21 cellular contexts compared by ENCODE assay signal in the genomic region with DNA sequence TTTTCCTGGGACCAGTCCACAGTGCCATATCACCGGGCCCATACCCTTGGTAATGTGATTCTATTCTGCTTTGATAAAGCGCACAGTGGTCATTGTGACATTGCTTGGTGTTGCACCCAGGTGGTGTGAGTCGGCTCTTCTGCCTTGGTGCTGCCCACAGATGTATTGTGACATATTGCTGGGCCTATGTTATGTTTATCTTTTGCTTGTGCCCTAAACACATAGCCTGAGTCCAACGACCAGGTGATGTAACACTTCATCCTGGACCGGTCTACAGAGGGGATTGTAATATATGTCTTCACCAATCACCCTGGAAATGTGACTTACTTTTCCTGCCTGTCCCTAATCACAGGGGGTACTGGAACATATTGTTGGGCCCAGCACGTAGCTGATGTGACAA. TPM values are rescaled to one million over a fixed set of nuclear protein-coding genes. Genes with fewer than 3 reads are reported as not detected.
DNase-seq lines count a peak whose midpoint lies in the region; ATAC-seq, FAIRE-seq and TF ChIP-seq lines count a peak whose summit lies in the region.
"Had no signal": no experiment of that assay in that cellular context is flagged by ENCODE, and none has a peak within 500 bp of the region (broad histone marks: within the 10 kb centered on the region; RNA-seq: fewer than 3 reads in every experiment).

No MANE protein-coding gene starts in this region.

- H3K27me3 ChIP-seq in IMR-90 (ENCODE audit: control insufficient read depth, insufficient read depth, low read length) (no peaks in the 10 kb centered on the region), HepG2 (ENCODE audit: control insufficient read depth in 1 of 2, insufficient read depth in 2 of 2, low read length in 2 of 2) (no peaks in the 10 kb centered on the region)
- H3K27me3 ChIP-seq: BLaER1 had no signal

- no peak overlapping the region for H4K8ac ChIP-seq in IMR-90 (ENCODE audit: low read depth in 2 of 2, low read length in 2 of 2)

- dilution Hi-C loops in IMR-90 (cut with HindIII; ENCODE audit: low sequenced_read_pairs, unreplicated experiment) = no loop called here

- intact Hi-C loops in IMR-90 (cut with micrococcal nuclease) (no loop called here), HepG2 (cut with micrococcal nuclease; ENCODE audit: unreplicated experiment) (loop anchor here (2.0 kb wide), 1 partner anchor 77 kb away; no protein-coding TSS in a partner anchor)

- FAIRE-seq in HepG2 (lab: Jason Lieb, UNC) = no peak
- FAIRE-seq: A204.1, G401.6, GM19239, H54 had no signal

- H3K9me1 ChIP-seq in IMR-90 (ENCODE audit: insufficient read depth, low read length) = peaks cover 9% of the 10 kb centered on the region; the same call in 1 of the 2 replicates

- TF ChIP-seq RAD21 in IMR-90 (IDR thresholded peaks at IDR 0.05; ENCODE audit: low read length) (no peak), HepG2 (CRISPR knock-in tag; IDR thresholded peaks at IDR 0.05) (no peak)

- POLR2A ChIA-PET in IMR-90 (lab: Charles Lee; ENCODE audit: unreplicated experiment) = no interaction called here
- POLR2A ChIA-PET in HepG2 (lab: Yijun Ruan, JAX) = no interaction called here

- peaks cover 21 to 23% of the 10 kb centered on the region in 2 experiments; a peak in 3 of 4 replicates for H3K79me1 ChIP-seq in IMR-90 (ENCODE audit: low read depth in 1 of 2, low read length in 2 of 2)

- H3K56ac ChIP-seq in IMR-90 (ENCODE audit: extremely low read depth, insufficient read depth, low read length) = no peak overlapping the region

- CTCF ChIA-PET in IMR-90 (lab: Yijun Ruan, JAX) (no interaction called here), HepG2 (lab: Yijun Ruan, JAX; ENCODE audit: low intra/inter-chr PET ratio, low total read pairs) (no interaction called here)

- H3K4me3 ChIP-seq in IMR-90 (ENCODE audit: insufficient read depth, low read depth, low read length) (no peak overlapping the region), HepG2 (replicated peaks in 1 of 3; ENCODE audit: insufficient read depth in 1 of 3, low read depth in 2 of 3, low read length in 3 of 3) (no peak overlapping the region)
- H3K4me3 ChIP-seq: BLaER1, HAP-1 had no signal

- peak; percentile 38 to 65; a peak in 2 of 4 replicates for TF ChIP-seq EP300 in HepG2 (IDR thresholded peaks at IDR 0.05; ENCODE audit: low read depth in 2 of 2, low read length in 2 of 2)
- peak; percentile 31; the same call in 1 of the 2 replicates for TF ChIP-seq EP300 in HepG2 (CRISPR knock-in tag; IDR thresholded peaks at IDR 0.05; ENCODE audit: borderline replicate concordance)

- H2BK120ac ChIP-seq in IMR-90 (ENCODE audit: low read depth, low read length) = no peak overlapping the region

- DNase-seq in activated naive CD4-positive, alpha-beta T cell treated with anti-CD3 and anti-CD28 coated beads, Interleukin-2, amount 50 U/mL, for 72 hours (ENCODE audit: low spot score in 2 of 2) = no peak
- DNase-seq in activated naive CD4-positive, alpha-beta T cell (lab: John Stamatoyannopoulos, UW) = no peak
- DNase-seq in IMR-90 (no peak), HepG2 (ENCODE audit: low spot score) (peak; percentile 86)
- DNase-seq: Caco-2; CD4-positive, alpha-beta memory T cell; DMS153; DND-41; GOT3; HFFc6 had no signal

- H3K36me3 Mint-ChIP-seq in activated naive CD4-positive, alpha-beta T cell treated with anti-CD3 and anti-CD28 coated beads, Interleukin-2, amount 50 U/mL, for 72 hours = peaks cover 48 to 64% of the 10 kb centered on the region in 2 donors

- H4K91ac ChIP-seq in IMR-90 (ENCODE audit: insufficient read depth, low read depth, low read length) = no peak overlapping the region

- H4K20me1 ChIP-seq in IMR-90 (ENCODE audit: insufficient read depth, low read length) (no peaks in the 10 kb centered on the region; the same call in 1 of the 2 replicates), HepG2 (ENCODE audit: insufficient read depth, low read length) (no peaks in the 10 kb centered on the region)

- H3K9ac ChIP-seq in IMR-90 (ENCODE audit: low read depth, low read length) = no peak overlapping the region
- no peak overlapping the region for H3K9ac ChIP-seq in HepG2 (ENCODE audit: insufficient read depth, low read depth, low read length)
- H3K9ac ChIP-seq: BLaER1 had no signal

- no peak overlapping the region for H3K14ac ChIP-seq in IMR-90 (replicated peaks; ENCODE audit: low read depth, low read length)

- no peak overlapping the region for H2BK20ac ChIP-seq in IMR-90 (ENCODE audit: low read depth, low read length)

- in situ Hi-C loops in IMR-90 (cut with MboI; ENCODE audit: low sequenced_read_pairs) = no loop called here
- in situ Hi-C loops in HepG2 (cut with HindIII; ENCODE audit: extremely low pct_ligation_motif_present, low pct_unique_long_range_greater_than_20kb) = no loop called here

- H3K9me3 Mint-ChIP-seq in activated naive CD4-positive, alpha-beta T cell treated with anti-CD3 and anti-CD28 coated beads, Interleukin-2, amount 50 U/mL, for 72 hours = no peaks in the 10 kb centered on the region
- H3K9me3 Mint-ChIP-seq: CD4-positive, alpha-beta memory T cell; HFFc6 had no signal

- H3K27ac Mint-ChIP-seq in activated naive CD4-positive, alpha-beta T cell treated with anti-CD3 and anti-CD28 coated beads, Interleukin-2, amount 50 U/mL, for 72 hours = peak overlapping the region; percentile 14 to 83
- H3K27ac Mint-ChIP-seq: B cell, HFFc6 had no signal

- no peak overlapping the region for H2BK5ac ChIP-seq in IMR-90 (ENCODE audit: low read depth, low read length, poor library complexity, severe bottlenecking)

- H3K27ac ChIP-seq in IMR-90 (ENCODE audit: insufficient read depth, low read length) (no peak overlapping the region), HepG2 (ENCODE audit: extremely low read length, insufficient read depth, low read length) (peak overlapping the region; percentile 51)
- H3K27ac ChIP-seq: 22Rv1, BLaER1, C4-2B had no signal

- TF ChIP-seq POLR2A in IMR-90 (IDR thresholded peaks at IDR 0.05; ENCODE audit: low read depth, low read length) = no peak
- no peak for TF ChIP-seq POLR2A in HepG2 (IDR thresholded peaks at IDR 0.05; ENCODE audit: insufficient read depth in 1 of 2, low read depth in 2 of 2, low read length in 2 of 2)

- H3K79me2 ChIP-seq in HepG2 (ENCODE audit: insufficient read depth, low read length) = no peaks in the 10 kb centered on the region

- no CpG with 5 or more reads among the region's 6 CpGs for WGBS in IMR-90 (ENCODE audit: extremely low coverage in 2 of 2, insufficient read length in 1 of 2), 2 experiments
- WGBS in HepG2 (ENCODE audit: low lambda C conversion rate) = 21% methylated on average over 6 of the region's 6 CpGs

- H3K4ac ChIP-seq in IMR-90 (ENCODE audit: low read depth, low read length) = no peak overlapping the region

- H3K9me3 ChIP-seq in IMR-90 (ENCODE audit: control insufficient read depth, insufficient read depth, low read length) (no peaks in the 10 kb centered on the region), HepG2 (ENCODE audit: low read length) (no peaks in the 10 kb centered on the region)
- H3K9me3 ChIP-seq: BLaER1, Caco-2, HAP-1 had no signal

- H3K4me2 ChIP-seq in IMR-90 (ENCODE audit: low read depth, low read length) = no peak overlapping the region
- peak overlapping the region; percentile 25 for H3K4me2 ChIP-seq in HepG2 (ENCODE audit: low read depth, low read length)
- H3K4me2 ChIP-seq: BLaER1 had no signal

- H4K5ac ChIP-seq in IMR-90 (ENCODE audit: low read depth, low read length) = no peak overlapping the region

- H3K4me1 ChIP-seq in IMR-90 (ENCODE audit: control insufficient read depth, insufficient read depth, low read length) (no peaks in the 10 kb centered on the region), HepG2 (ENCODE audit: insufficient read depth, low read length) (peaks cover 17% of the 10 kb centered on the region)
- H3K4me1 ChIP-seq: BLaER1, Caco-2, HAP-1 had no signal

- H3K18ac ChIP-seq in IMR-90 (ENCODE audit: low read depth, low read length) = no peak overlapping the region

- H2BK15ac ChIP-seq in IMR-90 (ENCODE audit: low read depth, low read length) = no peak overlapping the region

- BruUV-seq in IMR-90 (replicated peaks; lab: Mats Ljungman, UMichigan) (no TSS peak), HepG2 (replicated peaks; lab: Mats Ljungman, UMichigan) (no TSS peak)

- no peak overlapping the region for H2AK5ac ChIP-seq in IMR-90 (ENCODE audit: low read depth, low read length)

- ATAC-seq in activated naive CD4-positive, alpha-beta T cell treated with anti-CD3 and anti-CD28 coated beads, Interleukin-2, amount 50 U/mL, for 72 hours = no peak
- ATAC-seq in IMR-90 (ENCODE audit: low read depth) (no peak), HepG2 (peak; percentile 95), GM21367 (IDR thresholded peaks at IDR 0.05; ENCODE audit: unreplicated experiment) (no peak), HG03439 (IDR thresholded peaks at IDR 0.05; ENCODE audit: unreplicated experiment) (no peak)

- H2AFZ ChIP-seq in IMR-90 (replicated peaks; ENCODE audit: low read length, poor library complexity) (no peak overlapping the region), HepG2 (ENCODE audit: low read length) (no peak overlapping the region)

- TF ChIP-seq CTCF in IMR-90 (conservative IDR thresholded peaks at IDR 0.05; ENCODE audit: low read depth, low read length) (no peak), HepG2 (CRISPR knock-in tag; IDR thresholded peaks at IDR 0.05) (no peak)

- no peak overlapping the region for H2AK9ac ChIP-seq in IMR-90 (replicated peaks; ENCODE audit: low read depth, low read length, poor library complexity)

- H3K23ac ChIP-seq in IMR-90 (ENCODE audit: low read depth, low read length) = no peak overlapping the region

- H3K36me3 ChIP-seq in IMR-90 (ENCODE audit: control insufficient read depth, insufficient read depth, low read length) = peaks cover 40% of the 10 kb centered on the region
- peaks cover 5 to 34% of the 10 kb centered on the region in 2 experiments; a peak in 4 of 5 replicates for H3K36me3 ChIP-seq in HepG2 (replicated peaks in 1 of 2; ENCODE audit: control insufficient read depth in 1 of 2, insufficient read depth in 2 of 2, low read length in 2 of 2)

RNA-seq across cellular contexts. Expression of a gene that starts 23.7 kb away (rescaled TPM):
- 10 to 100 TPM; 10.7 to 14.0 TPM for total RNA-seq in activated naive CD4-positive, alpha-beta T cell treated with anti-CD3 and anti-CD28 coated beads, Interleukin-2, amount 50 U/mL, for 72 hours
- total RNA-seq in IMR-90 (2012; rRNA removed) (8.8 and 15.0 TPM in 2 replicates), HepG2 (2016; rRNA removed; fragmentation: Illumina TruSeq; extraction: Trizol) (4.6 and 5.6 TPM in 2 replicates)
- polyA plus RNA-seq in IMR-90 (2012; rRNA removed) (2.7 and 4.4 TPM in 2 replicates), HepG2 (2011; rRNA removed) (2.6 TPM in 2 replicates)
- 1.3 and 3.0 TPM in 2 replicates for polyA plus RNA-seq in IMR-90 (2012; cell fraction: cytosol; rRNA removed)
- 3.4 and 6.9 TPM in 2 replicates for polyA plus RNA-seq in IMR-90 (2012; cell fraction: nucleus; rRNA removed; ENCODE audit: low replicate concordance)
- total RNA-seq in HepG2 (2016; cell fraction: cytosol; rRNA removed; fragmentation: Illumina TruSeq; extraction: Trizol; ENCODE audit: low read depth) = 2.2 and 2.3 TPM in 2 replicates
- 4.0 and 5.4 TPM in 2 replicates for total RNA-seq in HepG2 (2016; cell fraction: insoluble cytoplasmic fraction; rRNA removed; fragmentation: Illumina TruSeq; extraction: Trizol)
- 1.9 and 2.5 TPM in 2 replicates for total RNA-seq in HepG2 (2016; cell fraction: membrane; rRNA removed; fragmentation: Illumina TruSeq; extraction: Trizol)
- 9.6 and 9.7 TPM in 2 replicates for total RNA-seq in HepG2 (2016; cell fraction: nucleus; rRNA removed; fragmentation: Illumina TruSeq; extraction: Trizol)
- 0.68 and 1.6 TPM in 2 replicates for polyA plus RNA-seq in HepG2 (2011; cell fraction: cytosol; rRNA removed)
- polyA plus RNA-seq in HepG2 (2011; cell fraction: nucleus; rRNA removed) = 1.6 and 2.1 TPM in 2 replicates
- polyA plus RNA-seq in HepG2 (2012) = 3.7 and 4.1 TPM in 2 replicates
- 0.17 and 0.38 TPM in 2 replicates for polyA plus RNA-seq in HepG2 (2016; cell fraction: cytosol; fragmentation: Illumina TruSeq; extraction: Trizol; ENCODE audit: low read depth)
- 6.1 and 6.6 TPM in 2 replicates for polyA plus RNA-seq in HepG2 (2016; cell fraction: insoluble cytoplasmic fraction; fragmentation: Illumina TruSeq; extraction: Trizol; ENCODE audit: low read depth)
- polyA plus RNA-seq in HepG2 (2016; cell fraction: membrane; fragmentation: Illumina TruSeq; extraction: Trizol; ENCODE audit: low read depth) = 0.87 and 0.90 TPM in 2 replicates
- 7.1 and 7.5 TPM in 2 replicates for polyA plus RNA-seq in HepG2 (2016; cell fraction: nucleus; fragmentation: Illumina TruSeq; extraction: Trizol; ENCODE audit: insufficient read depth, low read depth)
- polyA minus RNA-seq in HepG2 (2011; rRNA and poly(A)+ RNA removed; ENCODE audit: low replicate concordance) = 1.0 and 11.6 TPM in 2 replicates
- polyA minus RNA-seq in HepG2 (2011; cell fraction: cytosol; rRNA and poly(A)+ RNA removed) = 2.7 and 3.7 TPM in 2 replicates
- polyA minus RNA-seq in HepG2 (2011; cell fraction: nucleus; rRNA and poly(A)+ RNA removed) = 13.6 and 18.0 TPM in 2 replicates
